Comparison of ENCODE assay signal across 27 cellular contexts in the genomic region with DNA sequence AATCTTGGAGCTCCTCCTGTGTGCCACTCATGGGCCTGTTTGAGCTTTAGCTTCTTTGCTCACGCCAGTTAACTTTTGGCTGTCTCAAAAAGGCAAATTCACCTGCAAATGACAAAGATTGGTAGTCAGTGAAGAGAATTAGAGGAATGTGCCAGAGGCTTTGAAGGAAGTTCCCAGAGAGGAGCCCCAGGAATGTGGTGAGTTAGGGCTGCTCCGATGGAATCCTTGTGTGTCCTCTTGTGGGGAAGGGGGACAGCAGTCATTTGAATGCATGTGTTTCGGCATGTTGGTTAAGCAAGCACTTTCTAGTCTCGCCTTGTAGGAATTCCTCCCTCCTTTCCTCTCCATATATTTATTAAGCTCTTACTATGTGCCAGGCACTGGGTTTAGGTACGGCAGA.
"Had no signal": no experiment of that assay in that cellular context is flagged by ENCODE, and none has a peak within 500 bp of the region (broad histone marks: within the 10 kb centered on the region; RNA-seq: fewer than 3 reads in every experiment).

No MANE protein-coding gene starts in this region.

- H3K9me3 Mint-ChIP-seq: activated CD4-positive, alpha-beta memory T cell treated with anti-CD3 and anti-CD28 coated beads for 36 hours; activated CD4-positive, alpha-beta T cell treated with anti-CD3 and anti-CD28 coated beads, Interleukin-2, amount 10 ng/mL, durations not matched to agents 24 days and 14 days; activated T-cell treated with anti-CD3 and anti-CD28 coated beads, Interleukin-2, amount 50 U/mL, for 24 hours; activated T-cell treated with anti-CD3 and anti-CD28 coated beads, Interleukin-2, amount 50 U/mL, for 72 hours had no signal

- H3K27me3 ChIP-seq: body of pancreas had no signal

- FAIRE-seq: colon, endometrium, endothelial cell of umbilical vein, frontal cortex had no signal

- H3K4me3 Mint-ChIP-seq: activated CD4-positive, alpha-beta memory T cell treated with anti-CD3 and anti-CD28 coated beads for 36 hours; activated CD4-positive, alpha-beta T cell treated with anti-CD3 and anti-CD28 coated beads for 36 hours; activated CD4-positive, alpha-beta T cell treated with anti-CD3 and anti-CD28 coated beads, Interleukin-2, amount 10 ng/mL, durations not matched to agents 24 days and 14 days; activated CD8-positive, alpha-beta memory T cell treated with anti-CD3 and anti-CD28 coated beads, Interleukin-2, amount 10 ng/mL, durations not matched to agents 7 days and 5 days; activated CD8-positive, alpha-beta T cell treated with anti-CD3 and anti-CD28 coated beads, Interleukin-2, amount 10 ng/mL, durations not matched to agents 7 days and 5 days; activated naive CD8-positive, alpha-beta T cell; activated T-cell treated with anti-CD3 and anti-CD28 coated beads, Interleukin-2, amount 50 U/mL, for 24 hours; activated T-cell treated with anti-CD3 and anti-CD28 coated beads, Interleukin-2, amount 50 U/mL, for 72 hours had no signal

- H3K27ac Mint-ChIP-seq: activated CD4-positive, alpha-beta memory T cell treated with anti-CD3 and anti-CD28 coated beads for 36 hours; activated CD4-positive, alpha-beta T cell treated with anti-CD3 and anti-CD28 coated beads for 36 hours; activated CD4-positive, alpha-beta T cell treated with anti-CD3 and anti-CD28 coated beads, Interleukin-2, amount 10 ng/mL, durations not matched to agents 24 days and 14 days; activated CD8-positive, alpha-beta memory T cell treated with anti-CD3 and anti-CD28 coated beads, Interleukin-2, amount 10 ng/mL, durations not matched to agents 7 days and 5 days; activated CD8-positive, alpha-beta T cell treated with anti-CD3 and anti-CD28 coated beads, Interleukin-2, amount 10 ng/mL, durations not matched to agents 7 days and 5 days; activated naive CD8-positive, alpha-beta T cell; activated T-cell treated with anti-CD3 and anti-CD28 coated beads, Interleukin-2, amount 50 U/mL, for 24 hours; activated T-cell treated with anti-CD3 and anti-CD28 coated beads, Interleukin-2, amount 50 U/mL, for 72 hours had no signal

- H3K27ac ChIP-seq: body of pancreas, epithelial cell of prostate had no signal

- H3K4me1 Mint-ChIP-seq: activated CD4-positive, alpha-beta T cell treated with anti-CD3 and anti-CD28 coated beads for 36 hours; activated CD4-positive, alpha-beta T cell treated with anti-CD3 and anti-CD28 coated beads, Interleukin-2, amount 10 ng/mL, durations not matched to agents 24 days and 14 days; activated CD8-positive, alpha-beta memory T cell treated with anti-CD3 and anti-CD28 coated beads, Interleukin-2, amount 10 ng/mL, durations not matched to agents 7 days and 5 days had no signal

- H3K9me3 ChIP-seq: body of pancreas had no signal

- H3K27me3 Mint-ChIP-seq: activated CD4-positive, alpha-beta memory T cell treated with anti-CD3 and anti-CD28 coated beads for 36 hours; activated CD4-positive, alpha-beta T cell treated with anti-CD3 and anti-CD28 coated beads for 36 hours; activated CD4-positive, alpha-beta T cell treated with anti-CD3 and anti-CD28 coated beads, Interleukin-2, amount 10 ng/mL, durations not matched to agents 24 days and 14 days; activated CD8-positive, alpha-beta memory T cell treated with anti-CD3 and anti-CD28 coated beads, Interleukin-2, amount 10 ng/mL, durations not matched to agents 7 days and 5 days; activated naive CD8-positive, alpha-beta T cell had no signal

- DNase-seq: activated CD4-positive, alpha-beta memory T cell treated with anti-CD3 and anti-CD28 coated beads for 36 hours; activated CD4-positive, alpha-beta T cell treated with anti-CD3 and anti-CD28 coated beads for 36 hours; activated CD4-positive, alpha-beta T cell treated with anti-CD3 and anti-CD28 coated beads, Interleukin-2, amount 10 ng/mL, durations not matched to agents 24 days and 14 days; activated CD4-positive, CD25-positive, alpha-beta regulatory T cell; activated CD4-positive, CD25-positive, alpha-beta regulatory T cell treated with anti-CD3 and anti-CD28 coated beads, Interleukin-2, amount 50 U/mL, for 72 hours; activated CD8-positive, alpha-beta memory T cell treated with anti-CD3 and anti-CD28 coated beads, Interleukin-2, amount 10 ng/mL, durations not matched to agents 7 days and 5 days; activated CD8-positive, alpha-beta memory T cell treated with anti-CD3 and anti-CD28 coated beads, Interleukin-2, amount 50 U/mL, for 4 hours; activated CD8-positive, alpha-beta T cell treated with anti-CD3 and anti-CD28 coated beads, Interleukin-2, amount 10 ng/mL, durations not matched to agents 7 days and 5 days; activated gamma-delta T cell; activated naive CD4-positive, alpha-beta T cell; activated naive CD4-positive, alpha-beta T cell treated with anti-CD3 and anti-CD28 coated beads, Interleukin-2, amount 50 U/mL, for 16 hours; activated T-cell treated with anti-CD3 and anti-CD28 coated beads for 4 hours; activated T-cell treated with anti-CD3 and anti-CD28 coated beads, Interleukin-2, amount 50 U/mL, for 24 hours; activated T-cell treated with anti-CD3 and anti-CD28 coated beads, Interleukin-2, amount 50 U/mL, for 72 hours; amniotic stem cell; anterior cingulate cortex; body of pancreas; caudate nucleus; effector CD8-positive, alpha-beta T cell; foreskin fibroblast; T-helper 2 cell had no signal

- H3K4me3 ChIP-seq: body of pancreas had no signal

- H3K4me1 ChIP-seq: body of pancreas had no signal
